9 cellular contexts compared by ENCODE assay signal in the genomic region with DNA sequence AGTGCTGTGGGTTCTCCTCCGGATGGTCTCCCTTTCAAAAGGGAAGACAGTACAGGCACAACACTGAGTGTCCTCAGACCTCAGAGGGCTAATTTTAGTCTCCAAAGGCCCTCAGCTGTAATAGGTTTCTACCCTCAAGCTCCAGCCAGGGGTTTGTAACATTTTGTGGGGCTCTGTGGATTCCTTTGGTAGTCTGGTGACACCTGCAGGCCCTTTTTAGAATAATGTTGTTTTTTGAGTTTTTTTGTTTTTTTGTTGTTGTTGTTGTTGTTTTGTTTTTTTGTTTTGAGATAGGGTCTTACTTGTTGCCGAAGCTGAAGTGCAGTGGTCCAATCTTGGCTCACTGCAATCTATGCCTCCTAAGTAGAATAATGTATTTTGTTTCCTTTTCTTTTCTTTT. TPM values are rescaled to one million over a fixed set of nuclear protein-coding genes. Genes with fewer than 3 reads are reported as not detected.
DNase-seq lines count a peak whose midpoint lies in the region; ATAC-seq and TF ChIP-seq lines count a peak whose summit lies in the region.
"Had no signal": no experiment of that assay in that cellular context is flagged by ENCODE, and none has a peak within 500 bp of the region (broad histone marks: within the 10 kb centered on the region; RNA-seq: fewer than 3 reads in every experiment).

No MANE protein-coding gene starts in this region.

- no peak for TF ChIP-seq EP300 in SK-N-SH (IDR thresholded peaks at IDR 0.05; ENCODE audit: borderline replicate concordance in 1 of 2, low read depth in 1 of 2, low read length in 1 of 2)

- H3K36me3 ChIP-seq in SK-N-SH (replicated peaks in 1 of 2; ENCODE audit: control insufficient read depth in 1 of 2, insufficient read depth in 2 of 2, low read length in 1 of 2), result peaks cover 13 to 14% of the 10 kb centered on the region in 2 experiments
- peaks cover 0 to 35% (median 31%) of the 10 kb centered on the region in 9 donors for H3K36me3 ChIP-seq in heart left ventricle

- TF ChIP-seq RAD21 in SK-N-SH (IDR thresholded peaks at IDR 0.05; ENCODE audit: low read length), result peak; percentile 63

- 79% methylated on average over 2 of the region's 2 CpGs for whole genome bisulfite sequencing in SK-N-SH (ENCODE audit: low lambda C conversion rate)
- WGBS in heart left ventricle, 4 donors, result 61 to 82% (median 69%) methylated on average over 2 of the region's 2 CpGs

- no peaks in the 10 kb centered on the region for H3K9me3 Mint-ChIP-seq in activated CD8-positive, alpha-beta T cell treated with anti-CD3 and anti-CD28 coated beads for 36 hours
- no peaks in the 10 kb centered on the region for H3K9me3 Mint-ChIP-seq in activated CD8-positive, alpha-beta T cell treated with anti-CD3 and anti-CD28 coated beads, Interleukin-2, amount 10 ng/mL, durations not matched to agents 7 days and 5 days (ENCODE audit: insufficient read depth)
- H3K9me3 Mint-ChIP-seq in type B pancreatic cell, result no peaks in the 10 kb centered on the region

- H4K20me1 ChIP-seq in SK-N-SH (ENCODE audit: insufficient read depth), result no peaks in the 10 kb centered on the region

- intact Hi-C loops in activated CD8-positive, alpha-beta T cell treated with anti-CD3 and anti-CD28 coated beads for 36 hours (cut with micrococcal nuclease), result loop anchor here (5.0 kb wide), 1 partner anchor 76 kb away; no protein-coding TSS in a partner anchor
- intact Hi-C loops in heart left ventricle (cut with DNase I), result loop anchor here in 9 of 10 donors (1.0 to 10.0 kb wide), 5 partner anchors 77 to 309 kb away; no protein-coding TSS in a partner anchor

- TF ChIP-seq POLR2A in heart left ventricle (IDR thresholded peaks at IDR 0.05), result no peak

- H2AFZ ChIP-seq in SK-N-SH (ENCODE audit: low read depth), result no peak overlapping the region

- no peaks in the 10 kb centered on the region for H3K9me2 ChIP-seq in SK-N-SH

- no peak overlapping the region for H3K4me2 ChIP-seq in SK-N-SH

- POLR2A ChIA-PET in activated CD8-positive, alpha-beta T cell treated with anti-CD3 and anti-CD28 coated beads for 36 hours (lab: Charles Lee), result no interaction called here
- POLR2A ChIA-PET in activated CD8-positive, alpha-beta T cell treated with anti-CD3 and anti-CD28 coated beads, Interleukin-2, amount 10 ng/mL, durations not matched to agents 7 days and 5 days (lab: Charles Lee), result interaction anchor here (0.7 kb wide), 1 partner anchor 298 kb away, joined by 3 read pairs; no protein-coding TSS in a partner anchor
- POLR2A ChIA-PET in SK-N-SH (lab: Yijun Ruan, JAX), result interaction anchor here (0.5 kb wide), 1 partner anchor 118 kb away, joined by 3 read pairs; no protein-coding TSS in a partner anchor

- no peak for ATAC-seq in activated CD8-positive, alpha-beta T cell treated with anti-CD3 and anti-CD28 coated beads for 36 hours
- ATAC-seq in activated CD8-positive, alpha-beta T cell treated with anti-CD3 and anti-CD28 coated beads, Interleukin-2, amount 10 ng/mL, durations not matched to agents 7 days and 5 days, result no peak
- peak in 3 of 4 donors; percentile 61 to 75 (median 64) for ATAC-seq in heart left ventricle

- H3K79me2 ChIP-seq in SK-N-SH (ENCODE audit: insufficient read depth), result no peaks in the 10 kb centered on the region

- H3K27me3 ChIP-seq in SK-N-SH (ENCODE audit: insufficient read depth), result no peaks in the 10 kb centered on the region
- H3K27me3 ChIP-seq in heart left ventricle, result no peaks in the 10 kb centered on the region
- H3K27me3 ChIP-seq: BLaER1 treated with 17β-estradiol and CSF1 and Interleukin-3, amounts not matched to agents 10 nM and 100 nM had no signal

- H3K9ac ChIP-seq in SK-N-SH, result no peak overlapping the region

- no peak overlapping the region for H3K4me3 Mint-ChIP-seq in activated CD8-positive, alpha-beta T cell treated with anti-CD3 and anti-CD28 coated beads for 36 hours
- H3K4me3 Mint-ChIP-seq in activated CD8-positive, alpha-beta T cell treated with anti-CD3 and anti-CD28 coated beads, Interleukin-2, amount 10 ng/mL, durations not matched to agents 7 days and 5 days, result no peak overlapping the region
- H3K4me3 Mint-ChIP-seq in type B pancreatic cell, result no peak overlapping the region

- no peak for DNase-seq in activated CD8-positive, alpha-beta T cell treated with anti-CD3 and anti-CD28 coated beads for 36 hours
- DNase-seq in activated CD8-positive, alpha-beta T cell treated with anti-CD3 and anti-CD28 coated beads, Interleukin-2, amount 10 ng/mL, durations not matched to agents 7 days and 5 days, result no peak
- DNase-seq in SK-N-SH, result peak; percentile 46
- DNase-seq in heart left ventricle, result no peak
- no peak for DNase-seq in type B pancreatic cell (ENCODE audit: extremely low spot score, unreplicated experiment)
- no peak for DNase-seq in KG1 (lab: John Stamatoyannopoulos, UW)
- no peak for DNase-seq in LoVo (ENCODE audit: low spot score)
- no peak for DNase-seq in cerebellum (ENCODE audit: low spot score)

- H3K27me3 Mint-ChIP-seq in activated CD8-positive, alpha-beta T cell treated with anti-CD3 and anti-CD28 coated beads for 36 hours, result no peaks in the 10 kb centered on the region
- H3K27me3 Mint-ChIP-seq in activated CD8-positive, alpha-beta T cell treated with anti-CD3 and anti-CD28 coated beads, Interleukin-2, amount 10 ng/mL, durations not matched to agents 7 days and 5 days (ENCODE audit: low read depth), result no peaks in the 10 kb centered on the region
- H3K27me3 Mint-ChIP-seq in type B pancreatic cell, result no peaks in the 10 kb centered on the region

- H3K36me3 Mint-ChIP-seq in activated CD8-positive, alpha-beta T cell treated with anti-CD3 and anti-CD28 coated beads for 36 hours (ENCODE audit: low read depth), result peaks cover 13% of the 10 kb centered on the region
- H3K36me3 Mint-ChIP-seq in activated CD8-positive, alpha-beta T cell treated with anti-CD3 and anti-CD28 coated beads, Interleukin-2, amount 10 ng/mL, durations not matched to agents 7 days and 5 days (ENCODE audit: low read depth), result peaks cover 17% of the 10 kb centered on the region
- H3K36me3 Mint-ChIP-seq in type B pancreatic cell, result peaks cover 12% of the 10 kb centered on the region

- H3K27ac Mint-ChIP-seq in activated CD8-positive, alpha-beta T cell treated with anti-CD3 and anti-CD28 coated beads for 36 hours, result no peak overlapping the region
- no peak overlapping the region for H3K27ac Mint-ChIP-seq in activated CD8-positive, alpha-beta T cell treated with anti-CD3 and anti-CD28 coated beads, Interleukin-2, amount 10 ng/mL, durations not matched to agents 7 days and 5 days
- H3K27ac Mint-ChIP-seq in type B pancreatic cell, result no peak overlapping the region

- H3K4me1 Mint-ChIP-seq in activated CD8-positive, alpha-beta T cell treated with anti-CD3 and anti-CD28 coated beads for 36 hours (ENCODE audit: low read depth), result no peaks in the 10 kb centered on the region
- no peaks in the 10 kb centered on the region for H3K4me1 Mint-ChIP-seq in activated CD8-positive, alpha-beta T cell treated with anti-CD3 and anti-CD28 coated beads, Interleukin-2, amount 10 ng/mL, durations not matched to agents 7 days and 5 days (ENCODE audit: low read depth)
- peaks cover 15% of the 10 kb centered on the region for H3K4me1 Mint-ChIP-seq in type B pancreatic cell (ENCODE audit: unreplicated experiment)

- H3K4me3 ChIP-seq in SK-N-SH (ENCODE audit: low read depth in 2 of 2, low read length in 1 of 2) (no peak overlapping the region), heart left ventricle (no peak overlapping the region)
- H3K4me3 ChIP-seq: BLaER1 treated with 17β-estradiol and CSF1 and Interleukin-3, amounts not matched to agents 10 nM and 100 nM had no signal

- CTCF ChIA-PET in activated CD8-positive, alpha-beta T cell treated with anti-CD3 and anti-CD28 coated beads for 36 hours (lab: Charles Lee), result interaction anchor here (0.7 to 2.3 kb wide), 7 partner anchors 11 to 485 kb away, joined by 3 to 11 read pairs (median 4); no protein-coding TSS in a partner anchor
- CTCF ChIA-PET in activated CD8-positive, alpha-beta T cell treated with anti-CD3 and anti-CD28 coated beads, Interleukin-2, amount 10 ng/mL, durations not matched to agents 7 days and 5 days (lab: Charles Lee), result interaction anchor here (0.6 to 5.8 kb wide), 22 partner anchors 10 to 682 kb away, joined by 3 to 71 read pairs (median 3); a partner anchor contains a TSS
- CTCF ChIA-PET in SK-N-SH (lab: Yijun Ruan, JAX), result interaction anchor here (0.6 to 4.5 kb wide), 17 partner anchors 10 to 338 kb away, joined by 3 to 32 read pairs (median 3); no protein-coding TSS in a partner anchor

- peak; percentile 35 for TF ChIP-seq CTCF in activated CD8-positive, alpha-beta T cell treated with anti-CD3 and anti-CD28 coated beads for 36 hours (IDR thresholded peaks at IDR 0.05)
- TF ChIP-seq CTCF in SK-N-SH (IDR thresholded peaks at IDR 0.05), result peak; percentile 56
- TF ChIP-seq CTCF in heart left ventricle (IDR thresholded peaks at IDR 0.05), result peak; percentile 9 to 58 (median 46)
- TF ChIP-seq CTCF in type B pancreatic cell (conservative IDR thresholded peaks at IDR 0.05), result peak; percentile 67

- H3K9me3 ChIP-seq in SK-N-SH (no peaks in the 10 kb centered on the region), heart left ventricle (no peaks in the 10 kb centered on the region)
- H3K9me3 ChIP-seq: BLaER1 treated with 17β-estradiol and CSF1 and Interleukin-3, amounts not matched to agents 10 nM and 100 nM had no signal

- no peak overlapping the region for H3K27ac ChIP-seq in SK-N-SH (ENCODE audit: low read depth in 2 of 2, low read length in 1 of 2)
- H3K27ac ChIP-seq in heart left ventricle, result no peak overlapping the region
- H3K27ac ChIP-seq: BLaER1 treated with 17β-estradiol and CSF1 and Interleukin-3, amounts not matched to agents 10 nM and 100 nM had no signal

- no peaks in the 10 kb centered on the region for H3K4me1 ChIP-seq in SK-N-SH (ENCODE audit: control insufficient read depth in 1 of 2, insufficient read depth in 2 of 2, low read depth in 1 of 2, low read length in 1 of 2)
- H3K4me1 ChIP-seq in heart left ventricle, result peaks cover 0 to 4% (median 0%) of the 10 kb centered on the region in 12 donors

- peaks cover 3% of the 10 kb centered on the region for H3F3A ChIP-seq in SK-N-SH (replicated peaks; ENCODE audit: insufficient read depth)

RNA-seq across cellular contexts. Expression of a gene that starts 15.0 kb away (rescaled TPM):
- total RNA-seq in activated CD8-positive, alpha-beta T cell treated with anti-CD3 and anti-CD28 coated beads for 36 hours, result 10 to 100 TPM; 16.2 to 18.1 TPM
- 10 to 100 TPM; 21.1 to 23.2 TPM for total RNA-seq in activated CD8-positive, alpha-beta T cell treated with anti-CD3 and anti-CD28 coated beads, Interleukin-2, amount 10 ng/mL, durations not matched to agents 7 days and 5 days
- polyA plus RNA-seq in SK-N-SH (2012; rRNA removed), result 3.0 and 8.2 TPM in 2 replicates
- polyA plus RNA-seq in SK-N-SH (2012; cell fraction: cytosol; rRNA removed), result 2.7 and 5.1 TPM in 2 replicates
- polyA plus RNA-seq in SK-N-SH (2012; cell fraction: nucleus; rRNA removed), result 17.3 and 19.4 TPM in 2 replicates
- total RNA-seq in heart left ventricle, result 10 to 100 TPM; 16.0 to 24.8 (median 18.5) TPM
- 10 to 100 TPM; 13.1 to 22.9 TPM for polyA plus RNA-seq in heart left ventricle
- 18.4 and 26.0 TPM in 2 replicates for total RNA-seq in type B pancreatic cell (ENCODE audit: low replicate concordance)
- total RNA-seq in cerebellum, result 9.0 TPM

RNA-seq across cellular contexts. Expression of a gene that starts 34.5 kb away (rescaled TPM):
- total RNA-seq in activated CD8-positive, alpha-beta T cell treated with anti-CD3 and anti-CD28 coated beads for 36 hours, result 1 to 10 TPM; 5.7 to 5.9 TPM
- total RNA-seq in activated CD8-positive, alpha-beta T cell treated with anti-CD3 and anti-CD28 coated beads, Interleukin-2, amount 10 ng/mL, durations not matched to agents 7 days and 5 days, result 1 to 10 TPM; 4.1 to 4.4 TPM
- polyA plus RNA-seq in SK-N-SH (2012; rRNA removed) (4.8 and 5.0 TPM in 2 replicates), heart left ventricle (1 to 10 TPM; 4.4 to 6.6 TPM)
- 6.6 and 7.0 TPM in 2 replicates for polyA plus RNA-seq in SK-N-SH (2012; cell fraction: cytosol; rRNA removed)
- 1.5 and 2.8 TPM in 2 replicates for polyA plus RNA-seq in SK-N-SH (2012; cell fraction: nucleus; rRNA removed)
- total RNA-seq in heart left ventricle (1 to 10 TPM; 2.8 to 9.7 (median 4.5) TPM), type B pancreatic cell (ENCODE audit: low replicate concordance) (5.8 and 7.6 TPM in 2 replicates), cerebellum (5.4 TPM)

Comparison
In these comparisons a context has a peak if more than half of its experiments do, and no peak if none do; other contexts are left out.
1. ATAC-seq: peak in heart left ventricle (3 of 4); none in activated CD8-positive, alpha-beta T cell treated with anti-CD3 and anti-CD28 coated beads for 36 hours (single experiment) and activated CD8-positive, alpha-beta T cell treated with anti-CD3 and anti-CD28 coated beads, Interleukin-2, amount 10 ng/mL, durations not matched to agents 7 days and 5 days (single experiment).
2. Peak in every context shown above with its lines, with median percentiles within 50 percentile points of each other: CTCF ChIP-seq.